In genomic region chr1:3366181-3367051, GRCh38 we compare ENCODE assay signal across 11 cellular contexts.
A peak's percentile ranks its signal among the peaks of the same experiment; 100 is the strongest.
DNase-seq lines count a peak whose midpoint lies in the region; ATAC-seq and TF ChIP-seq lines count a peak whose summit lies in the region.
"Had no signal": no experiment of that assay in that cellular context is flagged by ENCODE, and none has a peak within 500 bp of the region (broad histone marks: within the 10 kb centered on the region; RNA-seq: fewer than 3 reads in every experiment).

No MANE protein-coding gene starts in this region.

- no peak overlapping the region for H3K4me3 ChIP-seq in GM23248
- no peak overlapping the region for H3K4me3 ChIP-seq in choroid plexus epithelial cell (ENCODE audit: low read depth, low read length)
- H3K4me3 ChIP-seq: upper lobe of left lung had no signal

- no peak overlapping the region for H2AFZ ChIP-seq in GM23248

- H3K27ac ChIP-seq in GM23248: no peak overlapping the region

- no peaks in the 10 kb centered on the region for H3K79me2 ChIP-seq in GM23248 (ENCODE audit: insufficient read depth)

- peak; percentile 59 for DNase-seq in GM23248
- peak; percentile 81 for DNase-seq in choroid plexus epithelial cell (ENCODE audit: low read depth)
- peak; percentile 64 for DNase-seq in left cardiac atrium
- DNase-seq in sciatic nerve (ENCODE audit: low spot score): no peak
- no peak for DNase-seq in cerebellar cortex (ENCODE audit: low spot score)
- DNase-seq in NCI-H2081 treated with DMSO at 0.1 percent for 48 hours (lab: John Stamatoyannopoulos, UW): no peak
- no peak for DNase-seq in NCI-H1694 (lab: John Stamatoyannopoulos, UW)
- DNase-seq: NCI-H2107 had no signal

- in situ Hi-C loops in GM23248 (cut with MboI): no loop called here

- no peak overlapping the region for H3K9ac ChIP-seq in GM23248

- no peak for TF ChIP-seq CTCF in choroid plexus epithelial cell (conservative IDR thresholded peaks at IDR 0.05; ENCODE audit: low read depth, low read length)

- H3K9me2 ChIP-seq in GM23248 (ENCODE audit: insufficient read depth): no peaks in the 10 kb centered on the region

- no peaks in the 10 kb centered on the region for H3K36me3 ChIP-seq in GM23248 (ENCODE audit: low read depth)
- H3K36me3 ChIP-seq: upper lobe of left lung had no signal

- ATAC-seq in left cardiac atrium: peak; percentile 45 to 57
- ATAC-seq in sciatic nerve: peak; percentile 80
- no peak for ATAC-seq in HG02642 (IDR thresholded peaks at IDR 0.05; ENCODE audit: poor library complexity, unreplicated experiment)
- ATAC-seq: activated CD4-positive, CD25-positive, alpha-beta regulatory T cell treated with anti-CD3 and anti-CD28 coated beads, Interleukin-2, amount 50 U/mL, for 24 hours had no signal

- peaks cover 21% of the 10 kb centered on the region; the same call in 1 of the 2 replicates for H3K27me3 ChIP-seq in GM23248 (replicated peaks; ENCODE audit: insufficient read depth)
- H3K27me3 ChIP-seq: upper lobe of left lung had no signal

- H3K9me3 ChIP-seq in GM23248 (ENCODE audit: low read depth): no peaks in the 10 kb centered on the region
- H3K9me3 ChIP-seq: upper lobe of left lung had no signal

- H3F3A ChIP-seq in GM23248 (ENCODE audit: insufficient read depth): peaks cover 32% of the 10 kb centered on the region

- no peaks in the 10 kb centered on the region for H4K20me1 ChIP-seq in GM23248 (ENCODE audit: insufficient read depth)

- H3K4me1 ChIP-seq in GM23248 (ENCODE audit: insufficient read depth): peaks cover 21% of the 10 kb centered on the region

- no peak overlapping the region for H3K4me2 ChIP-seq in GM23248 (ENCODE audit: unreplicated experiment)

- intact Hi-C loops in left cardiac atrium (cut with DNase I): no loop called here
- intact Hi-C loops in sciatic nerve (cut with DNase I): no loop called here

- 40 to 44% methylated on average over 34 to 37 of the region's 37 CpGs for WGBS in GM23248 (ENCODE audit: low coverage in 1 of 2, low lambda C conversion rate in 2 of 2, missing lambda C conversion rate in 2 of 2), 2 experiments

Comparison
In these comparisons a context has a peak if more than half of its experiments do, and no peak if none do; other contexts are left out.
1. DNase-seq: peak in GM23248 (single experiment), choroid plexus epithelial cell (single experiment) and left cardiac atrium (single experiment); none in sciatic nerve (single experiment), cerebellar cortex (single experiment), NCI-H2081 treated with DMSO at 0.1 percent for 48 hours (single experiment) and NCI-H1694 (single experiment).